In the genomic region with DNA sequence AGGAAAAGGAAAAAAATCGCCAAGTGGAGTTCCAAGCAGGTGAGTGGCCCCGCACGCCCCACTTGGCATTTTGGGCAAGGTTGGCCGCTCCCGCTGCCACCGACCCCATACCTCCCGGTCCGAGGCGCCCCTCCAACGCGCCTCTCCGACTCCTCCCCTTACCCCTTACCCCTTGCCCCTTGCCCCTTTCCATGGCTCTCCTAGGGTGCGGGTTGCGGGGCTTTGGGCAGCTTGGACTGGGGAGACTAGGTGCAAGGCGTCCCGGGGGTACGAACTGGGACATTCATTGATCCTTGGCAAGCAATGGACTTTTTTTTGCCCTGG, we compare ENCODE assay signal across 1 cellular context.
TF ChIP-seq lines count a peak whose summit lies in the region.

No MANE protein-coding gene starts in this region.

TF ChIP-seq in A549, 52 proteins besides CTCF, POLR2A, EP300 and RAD21 (continued from another document):
- TF ChIP-seq KDM1A (IDR thresholded peaks at IDR 0.05; ENCODE audit: low read depth) (no peak), RNF2 (IDR thresholded peaks at IDR 0.05; ENCODE audit: borderline replicate concordance, low read depth) (no peak), TFCP2L1 (CRISPR knock-in tag; IDR thresholded peaks at IDR 0.05) (no peak), HOXB13 (CRISPR knock-in tag; IDR thresholded peaks at IDR 0.05; ENCODE audit: low read depth) (no peak), NPAS2 (CRISPR knock-in tag; IDR thresholded peaks at IDR 0.05; ENCODE audit: borderline replicate concordance) (no peak), SMC3 (IDR thresholded peaks at IDR 0.05) (no peak), JUNB (IDR thresholded peaks at IDR 0.05) (no peak), POLR2AphosphoS2 (conservative IDR thresholded peaks at IDR 0.05; ENCODE audit: low read length) (no peak), RCOR1 (IDR thresholded peaks at IDR 0.05; ENCODE audit: low read depth, low read length) (no peak), HDAC2 (IDR thresholded peaks at IDR 0.05) (no peak), ZFP36 (IDR thresholded peaks at IDR 0.05; ENCODE audit: borderline replicate concordance, partially characterized antibody) (no peak), RARB (CRISPR knock-in tag; IDR thresholded peaks at IDR 0.05) (no peak), CBX8 (IDR thresholded peaks at IDR 0.05) (no peak), CEBPB (IDR thresholded peaks at IDR 0.05) (no peak), FOXS1 (CRISPR knock-in tag; IDR thresholded peaks at IDR 0.05) (no peak), RFX5 (IDR thresholded peaks at IDR 0.05) (no peak)
- TF ChIP-seq, protein P1, sequence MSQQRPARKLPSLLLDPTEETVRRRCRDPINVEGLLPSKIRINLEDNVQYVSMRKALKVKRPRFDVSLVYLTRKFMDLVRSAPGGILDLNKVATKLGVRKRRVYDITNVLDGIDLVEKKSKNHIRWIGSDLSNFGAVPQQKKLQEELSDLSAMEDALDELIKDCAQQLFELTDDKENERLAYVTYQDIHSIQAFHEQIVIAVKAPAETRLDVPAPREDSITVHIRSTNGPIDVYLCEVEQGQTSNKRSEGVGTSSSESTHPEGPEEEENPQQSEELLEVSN (IDR thresholded peaks at IDR 0.05; ENCODE audit: borderline replicate concordance, low read depth), result no peak
